In the genomic region with DNA sequence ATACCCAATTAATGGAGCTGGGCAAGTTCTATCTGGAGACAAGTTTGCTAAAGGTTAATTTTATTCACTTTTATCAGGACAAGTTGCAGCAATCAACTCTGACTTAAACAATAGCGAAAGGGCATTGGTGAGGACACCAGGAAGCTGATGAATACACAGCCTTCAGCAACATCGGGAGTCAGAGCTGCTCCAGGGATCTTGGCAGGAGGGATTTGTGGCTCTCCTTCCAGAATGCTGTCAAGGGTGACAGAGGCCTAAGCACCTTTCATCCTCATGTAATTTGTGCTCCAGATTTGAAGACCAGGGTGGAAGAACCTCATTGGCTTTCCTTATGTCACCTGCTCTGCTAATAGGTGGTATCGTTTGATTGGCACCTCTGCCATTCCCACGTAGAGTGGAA, we compare ENCODE assay signal across 18 cellular contexts.
DNase-seq lines count a peak whose midpoint lies in the region; ATAC-seq, FAIRE-seq and TF ChIP-seq lines count a peak whose summit lies in the region.
"Had no signal": no experiment of that assay in that cellular context is flagged by ENCODE, and none has a peak within 500 bp of the region (broad histone marks: within the 10 kb centered on the region; RNA-seq: fewer than 3 reads in every experiment).

No MANE protein-coding gene starts in this region.

- 50 to 55% methylated on average over 4 of the region's 4 CpGs for WGBS in heart right ventricle, 2 donors

- H3K27ac ChIP-seq in heart right ventricle (peak overlapping the region in 6 of 10 donors; percentile 25 to 68 (median 50)), right atrium auricular region (peak overlapping the region; percentile 78 to 83)
- H3K27ac ChIP-seq: GM23248 had no signal

- TF ChIP-seq CTCF in heart right ventricle (IDR thresholded peaks at IDR 0.05) (no peak), right atrium auricular region (IDR thresholded peaks at IDR 0.05) (no peak)

- H3K4me1 ChIP-seq in heart right ventricle (peaks cover 0 to 30% (median 5%) of the 10 kb centered on the region in 9 donors), right atrium auricular region (peaks cover 0 to 21% of the 10 kb centered on the region in 2 donors)

- H3K36me3 ChIP-seq in heart right ventricle (no peaks in the 10 kb centered on the region), right atrium auricular region (no peaks in the 10 kb centered on the region)

- peaks cover 0 to 11% (median 0%) of the 10 kb centered on the region in 7 donors for H3K27me3 ChIP-seq in heart right ventricle
- H3K27me3 ChIP-seq in right atrium auricular region = no peaks in the 10 kb centered on the region

- no peak for FAIRE-seq in GM19239 (lab: Jason Lieb, UNC)
- FAIRE-seq: GM12891, GM18507 had no signal

- H3K4me3 ChIP-seq in heart right ventricle (no peak overlapping the region), right atrium auricular region (no peak overlapping the region)
- H3K4me3 ChIP-seq: GM23248 had no signal

- ATAC-seq in Right ventricle myocardium superior (ENCODE audit: poor library complexity) = peak; percentile 63
- peak in 5 of 8 donors; percentile 31 to 88 (median 49) for ATAC-seq in heart right ventricle
- ATAC-seq: HCT116 had no signal

- no peak for DNase-seq in Right ventricle myocardium superior
- DNase-seq in heart right ventricle = no peak
- no peak for DNase-seq in right atrium auricular region (ENCODE audit: low spot score)
- DNase-seq in NCI-H345 (lab: John Stamatoyannopoulos, UW) = no peak
- DNase-seq in GM19239 (ENCODE audit: insufficient read length, low spot score) = no peak
- DNase-seq in glomerular visceral epithelial cell (ENCODE audit: extremely low spot score) = no peak
- DNase-seq: C1 segment of cervical spinal cord; Calu3; CD4-positive, alpha-beta memory T cell; COR-L47; DMS53; DMS79 treated with DMSO at 0.1 percent for 48 hours; GF-D8; GM23248; H9 had no signal

- H3K9me3 ChIP-seq in heart right ventricle (no peaks in the 10 kb centered on the region), right atrium auricular region (no peaks in the 10 kb centered on the region)

- intact Hi-C loops in Right ventricle myocardium superior (cut with DNase I) = no loop called here
- intact Hi-C loops in heart right ventricle (cut with DNase I) = loop anchor here in 8 of 10 donors (5.0 to 10.0 kb wide), 6 partner anchors 430 to 713 kb away; a partner anchor contains a TSS
